ENCODE assay signal across 23 cellular contexts in genomic region chr1:184682956-184683355, GRCh38.
"Had no signal": no experiment of that assay in that cellular context is flagged by ENCODE, and none has a peak within 500 bp of the region (broad histone marks: within the 10 kb centered on the region; RNA-seq: fewer than 3 reads in every experiment).

No MANE protein-coding gene starts in this region.

- H3K36me3 Mint-ChIP-seq: stimulated activated effector memory CD8-positive, alpha-beta T cell treated with anti-CD3 and anti-CD28 coated beads, Interleukin-12 subunit alpha, Interleukin-12 subunit beta, amount 100 ng/mL, for 72 hours had no signal

- H3K4me3 Mint-ChIP-seq: naive thymus-derived CD4-positive, alpha-beta T cell; nephron; stimulated activated effector memory CD8-positive, alpha-beta T cell treated with anti-CD3 and anti-CD28 coated beads, Interleukin-12 subunit alpha, Interleukin-12 subunit beta, amount 100 ng/mL, for 72 hours had no signal

- ATAC-seq: heart right ventricle; left cardiac atrium; left lung; naive thymus-derived CD4-positive, alpha-beta T cell; stimulated activated effector memory CD8-positive, alpha-beta T cell treated with anti-CD3 and anti-CD28 coated beads, Interleukin-12 subunit alpha, Interleukin-12 subunit beta, amount 100 ng/mL, for 72 hours had no signal

- H3K9me3 ChIP-seq: prostate gland, thyroid gland, vagina had no signal

- H3K27ac Mint-ChIP-seq: naive thymus-derived CD4-positive, alpha-beta T cell; nephron; stimulated activated effector memory CD8-positive, alpha-beta T cell treated with anti-CD3 and anti-CD28 coated beads, Interleukin-12 subunit alpha, Interleukin-12 subunit beta, amount 100 ng/mL, for 72 hours had no signal

- H3K4me1 Mint-ChIP-seq: naive thymus-derived CD4-positive, alpha-beta T cell; nephron; stimulated activated effector memory CD8-positive, alpha-beta T cell treated with anti-CD3 and anti-CD28 coated beads, Interleukin-12 subunit alpha, Interleukin-12 subunit beta, amount 100 ng/mL, for 72 hours had no signal

- DNase-seq: dermis blood vessel endothelial cell; effector memory CD4-positive, alpha-beta T cell; foreskin melanocyte; glutamatergic neuron; heart right ventricle; hippocampal formation; left cardiac atrium; left lung; mesendoderm; midbrain; naive thymus-derived CD4-positive, alpha-beta T cell; nucleus accumbens; sigmoid colon; stimulated activated CD4-positive, alpha-beta T cell treated with anti-CD3 and anti-CD28 coated beads, Interleukin-2, amount 100 ng/mL, for 24 hours; stimulated activated CD4-positive, alpha-beta T cell treated with anti-CD3 and anti-CD28 coated beads, Interleukin-4, amount 100 ng/mL, for 24 hours; stimulated activated naive CD4-positive, alpha-beta T cell treated with Interleukin-2 at 50 U/mL for 16 hours; stomach; thyroid gland; trophoblast cell had no signal
